Comparison of ENCODE assay signal across 8 cellular contexts in the genomic region with DNA sequence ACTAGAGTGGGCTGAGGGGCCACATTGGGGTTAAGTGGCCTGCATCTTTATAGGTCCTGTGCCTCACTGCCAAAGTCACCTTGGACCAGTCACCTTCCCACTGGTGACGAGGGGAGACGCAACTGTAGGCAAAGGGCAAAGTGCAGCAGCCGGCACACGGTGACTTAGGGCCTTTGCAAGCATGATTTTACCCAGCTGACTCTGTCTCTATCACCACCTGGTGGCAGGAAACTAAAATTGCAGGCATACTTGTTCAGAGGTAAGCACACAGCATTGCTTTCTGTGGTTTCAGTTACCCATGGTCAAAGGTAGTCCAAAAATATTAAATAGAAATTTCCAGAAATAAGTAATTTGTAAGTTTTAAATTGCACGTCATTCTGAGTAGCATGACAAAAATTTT.
DNase-seq lines count a peak whose midpoint lies in the region; ATAC-seq and TF ChIP-seq lines count a peak whose summit lies in the region.
"Had no signal": no experiment of that assay in that cellular context is flagged by ENCODE, and none has a peak within 500 bp of the region (broad histone marks: within the 10 kb centered on the region; RNA-seq: fewer than 3 reads in every experiment).

No MANE protein-coding gene starts in this region.

- POLR2A ChIA-PET in HEK293T (lab: Yijun Ruan, JAX), result no interaction called here

- ATAC-seq in HG02759 (IDR thresholded peaks at IDR 0.05; ENCODE audit: unreplicated experiment), result no peak
- ATAC-seq in HG03045 (IDR thresholded peaks at IDR 0.05; ENCODE audit: unreplicated experiment), result no peak

- CTCF ChIA-PET in HEK293T (lab: Yijun Ruan, JAX), result no interaction called here

- DNase-seq in DMS 273 (lab: John Stamatoyannopoulos, UW; ENCODE audit: unreplicated experiment), result peak; percentile 55
- peak; percentile 11 for DNase-seq in HEK293T (ENCODE audit: extremely low spot score)
- DNase-seq in SW480 (ENCODE audit: low spot score), result peak; percentile 26
- DNase-seq in kidney tubule cell (ENCODE audit: low spot score), result peak; percentile 3
- DNase-seq in AG20443 (ENCODE audit: low spot score), result no peak
- DNase-seq: HCEC 1CT had no signal

TF ChIP-seq in HEK293T, 16 proteins besides CTCF, POLR2A, EP300 and RAD21:
- TF ChIP-seq LEF1 (IDR thresholded peaks at IDR 0.05; ENCODE audit: borderline replicate concordance) (no peak), FOXM1 (IDR thresholded peaks at IDR 0.05; ENCODE audit: borderline replicate concordance) (no peak), CTBP1 (IDR thresholded peaks at IDR 0.05; ENCODE audit: borderline replicate concordance) (no peak), FOXA1 (IDR thresholded peaks at IDR 0.05) (no peak)
